Comparison of ENCODE assay signal across 1 cellular context in the genomic region with DNA sequence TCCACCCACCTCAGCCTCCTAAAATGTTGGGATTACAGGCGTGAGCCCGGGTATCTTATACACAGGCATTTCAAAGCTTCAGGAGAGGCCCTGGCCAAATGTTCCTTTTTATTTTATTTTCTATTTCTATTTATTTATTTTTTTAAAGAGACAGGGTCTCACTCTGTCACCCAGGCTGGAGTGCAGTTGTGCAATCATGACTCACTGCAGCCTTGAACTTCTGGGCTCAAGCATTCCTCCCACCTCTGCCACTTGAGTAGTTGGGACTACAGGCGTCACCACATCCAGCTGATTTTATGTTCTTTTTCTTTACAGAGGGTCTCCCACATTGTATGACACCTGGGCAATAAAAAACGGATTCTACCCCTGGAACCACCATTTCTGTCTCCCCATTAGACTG.
TF ChIP-seq lines count a peak whose summit lies in the region.

No MANE protein-coding gene starts in this region.

TF ChIP-seq in HepG2, 621 proteins besides CTCF, POLR2A, EP300 and RAD21 (continued from another document and continues in another):
- TF ChIP-seq SOX5 (CRISPR knock-in tag; IDR thresholded peaks at IDR 0.05; ENCODE audit: borderline replicate concordance) (no peak), NAIF1 (CRISPR knock-in tag; IDR thresholded peaks at IDR 0.05; ENCODE audit: borderline replicate concordance) (no peak), ZNF749 (CRISPR knock-in tag; IDR thresholded peaks at IDR 0.05; ENCODE audit: borderline replicate concordance) (no peak), GATAD2A (CRISPR knock-in tag; IDR thresholded peaks at IDR 0.05) (peak; percentile 61), DMAP1 (CRISPR knock-in tag; IDR thresholded peaks at IDR 0.05) (no peak), SP5 (CRISPR knock-in tag; IDR thresholded peaks at IDR 0.05; ENCODE audit: borderline replicate concordance, low read depth) (peak; percentile 39; the same call in 1 of the 2 replicates), ARHGAP35 (CRISPR knock-in tag; IDR thresholded peaks at IDR 0.05; ENCODE audit: borderline replicate concordance) (no peak), ZNF143 (CRISPR knock-in tag; IDR thresholded peaks at IDR 0.05) (no peak), ZNF180 (CRISPR knock-in tag; IDR thresholded peaks at IDR 0.05; ENCODE audit: borderline replicate concordance, low read depth) (no peak), ZNF124 (CRISPR knock-in tag; IDR thresholded peaks at IDR 0.05) (no peak), KLF13 (CRISPR knock-in tag; IDR thresholded peaks at IDR 0.05) (no peak), TRIM24 (CRISPR knock-in tag; IDR thresholded peaks at IDR 0.05) (no peak), SCMH1 (CRISPR knock-in tag; IDR thresholded peaks at IDR 0.05; ENCODE audit: borderline replicate concordance) (no peak), TSC22D2 (CRISPR knock-in tag; IDR thresholded peaks at IDR 0.05; ENCODE audit: borderline replicate concordance) (0 out of 2 replicates have a peak, but pooled peaks have one; percentile 37), XBP1 (CRISPR knock-in tag; IDR thresholded peaks at IDR 0.05) (no peak), FOXK2 (IDR thresholded peaks at IDR 0.05) (no peak), ZNF563 (CRISPR knock-in tag; IDR thresholded peaks at IDR 0.05) (no peak), RARA (CRISPR knock-in tag; IDR thresholded peaks at IDR 0.05) (peak; percentile 86), ARNT (IDR thresholded peaks at IDR 0.05) (no peak), ATRX (CRISPR knock-in tag; IDR thresholded peaks at IDR 0.05; ENCODE audit: borderline replicate concordance) (no peak), ZBTB20 (CRISPR knock-in tag; IDR thresholded peaks at IDR 0.05; ENCODE audit: borderline replicate concordance, low read depth) (no peak), SP2 (CRISPR knock-in tag; IDR thresholded peaks at IDR 0.05) (no peak), FOSL1 (CRISPR knock-in tag; IDR thresholded peaks at IDR 0.05; ENCODE audit: borderline replicate concordance) (peak; percentile 90), REXO4 (CRISPR knock-in tag; IDR thresholded peaks at IDR 0.05; ENCODE audit: borderline replicate concordance) (no peak), TOPORS (CRISPR knock-in tag; IDR thresholded peaks at IDR 0.05) (no peak), NFYC (CRISPR knock-in tag; IDR thresholded peaks at IDR 0.05) (no peak), JUNB (CRISPR knock-in tag; IDR thresholded peaks at IDR 0.05; ENCODE audit: borderline replicate concordance) (peak; percentile 55; the same call in 1 of the 2 replicates), THAP11 (CRISPR knock-in tag; IDR thresholded peaks at IDR 0.05) (0 out of 2 replicates have a peak, but pooled peaks have one; percentile 29), NR2F1 (CRISPR knock-in tag; IDR thresholded peaks at IDR 0.05) (peak in 1 of 2 experiments; percentile 56; a peak in 2 of 4 replicates), MEIS2 (CRISPR knock-in tag; IDR thresholded peaks at IDR 0.05) (no peak), ISL2 (CRISPR knock-in tag; IDR thresholded peaks at IDR 0.05) (no peak), POLR2AphosphoS2 (IDR thresholded peaks at IDR 0.05; ENCODE audit: low read depth, low read length) (no peak), ZNF235 (CRISPR knock-in tag; IDR thresholded peaks at IDR 0.05; ENCODE audit: borderline replicate concordance) (no peak), NCOA5 (CRISPR knock-in tag; IDR thresholded peaks at IDR 0.05) (no peak), ZSCAN20 (CRISPR knock-in tag; IDR thresholded peaks at IDR 0.05; ENCODE audit: borderline replicate concordance) (no peak), HOXA7 (CRISPR knock-in tag; IDR thresholded peaks at IDR 0.05) (no peak), CEBPG (CRISPR knock-in tag; IDR thresholded peaks at IDR 0.05) (peak; percentile 92), RXRB (CRISPR knock-in tag; IDR thresholded peaks at IDR 0.05; ENCODE audit: borderline replicate concordance) (0 out of 2 replicates have a peak, but pooled peaks have one; percentile 26), CEBPB (IDR thresholded peaks at IDR 0.05; ENCODE audit: borderline replicate concordance, low read depth, low read length) (peak; percentile 93), ZNF460 (CRISPR knock-in tag; IDR thresholded peaks at IDR 0.05; ENCODE audit: borderline replicate concordance) (no peak), NR2F6 (IDR thresholded peaks at IDR 0.05) (peak; percentile 29; the same call in 1 of the 2 replicates), NR2F6 (CRISPR knock-in tag; IDR thresholded peaks at IDR 0.05) (peak; percentile 61; the same call in 1 of the 2 replicates), FOSL2 (CRISPR knock-in tag; IDR thresholded peaks at IDR 0.05) (peak; percentile 97), ONECUT2 (CRISPR knock-in tag; IDR thresholded peaks at IDR 0.05) (no peak), BRD4 (CRISPR knock-in tag; IDR thresholded peaks at IDR 0.05) (no peak), HMG20A (CRISPR knock-in tag; IDR thresholded peaks at IDR 0.05; ENCODE audit: borderline replicate concordance) (peak; percentile 38; the same call in 1 of the 2 replicates), PHF21A (CRISPR knock-in tag; IDR thresholded peaks at IDR 0.05) (peak; percentile 32; the same call in 1 of the 2 replicates), GATAD1 (CRISPR knock-in tag; IDR thresholded peaks at IDR 0.05) (no peak)
- TF ChIP-seq, protein P1, sequence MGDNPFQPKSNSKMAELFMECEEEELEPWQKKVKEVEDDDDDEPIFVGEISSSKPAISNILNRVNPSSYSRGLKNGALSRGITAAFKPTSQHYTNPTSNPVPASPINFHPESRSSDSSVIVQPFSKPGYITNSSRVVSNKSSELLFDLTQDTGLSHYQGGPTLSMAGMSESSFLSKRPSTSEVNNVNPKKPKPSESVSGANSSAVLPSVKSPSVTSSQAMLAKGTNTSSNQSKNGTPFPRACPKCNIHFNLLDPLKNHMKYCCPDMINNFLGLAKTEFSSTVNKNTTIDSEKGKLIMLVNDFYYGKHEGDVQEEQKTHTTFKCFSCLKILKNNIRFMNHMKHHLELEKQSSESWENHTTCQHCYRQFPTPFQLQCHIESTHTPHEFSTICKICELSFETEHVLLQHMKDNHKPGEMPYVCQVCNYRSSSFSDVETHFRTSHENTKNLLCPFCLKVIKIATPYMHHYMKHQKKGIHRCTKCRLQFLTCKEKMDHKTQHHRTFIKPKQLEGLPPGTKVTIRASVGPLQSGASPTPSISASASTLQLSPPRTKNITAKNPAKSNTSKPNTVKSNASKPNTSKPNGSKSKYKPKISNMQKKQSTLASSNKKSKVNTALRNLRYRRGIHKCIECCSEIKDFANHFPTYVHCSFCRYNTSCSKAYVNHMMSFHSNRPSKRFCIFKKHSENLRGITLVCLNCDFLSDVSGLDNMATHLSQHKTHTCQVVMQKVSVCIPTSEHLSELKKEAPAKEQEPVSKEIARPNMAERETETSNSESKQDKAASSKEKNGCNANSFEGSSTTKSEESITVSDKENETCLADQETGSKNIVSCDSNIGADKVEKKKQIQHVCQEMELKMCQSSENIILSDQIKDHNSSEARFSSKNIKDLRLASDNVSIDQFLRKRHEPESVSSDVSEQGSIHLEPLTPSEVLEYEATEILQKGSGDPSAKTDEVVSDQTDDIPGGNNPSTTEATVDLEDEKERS (CRISPR knock-in tag; IDR thresholded peaks at IDR 0.05), result no peak
- TF ChIP-seq, protein P2, sequence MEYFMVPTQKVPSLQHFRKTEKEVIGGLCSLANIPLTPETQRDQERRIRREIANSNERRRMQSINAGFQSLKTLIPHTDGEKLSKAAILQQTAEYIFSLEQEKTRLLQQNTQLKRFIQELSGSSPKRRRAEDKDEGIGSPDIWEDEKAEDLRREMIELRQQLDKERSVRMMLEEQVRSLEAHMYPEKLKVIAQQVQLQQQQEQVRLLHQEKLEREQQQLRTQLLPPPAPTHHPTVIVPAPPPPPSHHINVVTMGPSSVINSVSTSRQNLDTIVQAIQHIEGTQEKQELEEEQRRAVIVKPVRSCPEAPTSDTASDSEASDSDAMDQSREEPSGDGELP (IDR thresholded peaks at IDR 0.05; ENCODE audit: borderline replicate concordance, low read depth), result no peak
- TF ChIP-seq, protein P3, sequence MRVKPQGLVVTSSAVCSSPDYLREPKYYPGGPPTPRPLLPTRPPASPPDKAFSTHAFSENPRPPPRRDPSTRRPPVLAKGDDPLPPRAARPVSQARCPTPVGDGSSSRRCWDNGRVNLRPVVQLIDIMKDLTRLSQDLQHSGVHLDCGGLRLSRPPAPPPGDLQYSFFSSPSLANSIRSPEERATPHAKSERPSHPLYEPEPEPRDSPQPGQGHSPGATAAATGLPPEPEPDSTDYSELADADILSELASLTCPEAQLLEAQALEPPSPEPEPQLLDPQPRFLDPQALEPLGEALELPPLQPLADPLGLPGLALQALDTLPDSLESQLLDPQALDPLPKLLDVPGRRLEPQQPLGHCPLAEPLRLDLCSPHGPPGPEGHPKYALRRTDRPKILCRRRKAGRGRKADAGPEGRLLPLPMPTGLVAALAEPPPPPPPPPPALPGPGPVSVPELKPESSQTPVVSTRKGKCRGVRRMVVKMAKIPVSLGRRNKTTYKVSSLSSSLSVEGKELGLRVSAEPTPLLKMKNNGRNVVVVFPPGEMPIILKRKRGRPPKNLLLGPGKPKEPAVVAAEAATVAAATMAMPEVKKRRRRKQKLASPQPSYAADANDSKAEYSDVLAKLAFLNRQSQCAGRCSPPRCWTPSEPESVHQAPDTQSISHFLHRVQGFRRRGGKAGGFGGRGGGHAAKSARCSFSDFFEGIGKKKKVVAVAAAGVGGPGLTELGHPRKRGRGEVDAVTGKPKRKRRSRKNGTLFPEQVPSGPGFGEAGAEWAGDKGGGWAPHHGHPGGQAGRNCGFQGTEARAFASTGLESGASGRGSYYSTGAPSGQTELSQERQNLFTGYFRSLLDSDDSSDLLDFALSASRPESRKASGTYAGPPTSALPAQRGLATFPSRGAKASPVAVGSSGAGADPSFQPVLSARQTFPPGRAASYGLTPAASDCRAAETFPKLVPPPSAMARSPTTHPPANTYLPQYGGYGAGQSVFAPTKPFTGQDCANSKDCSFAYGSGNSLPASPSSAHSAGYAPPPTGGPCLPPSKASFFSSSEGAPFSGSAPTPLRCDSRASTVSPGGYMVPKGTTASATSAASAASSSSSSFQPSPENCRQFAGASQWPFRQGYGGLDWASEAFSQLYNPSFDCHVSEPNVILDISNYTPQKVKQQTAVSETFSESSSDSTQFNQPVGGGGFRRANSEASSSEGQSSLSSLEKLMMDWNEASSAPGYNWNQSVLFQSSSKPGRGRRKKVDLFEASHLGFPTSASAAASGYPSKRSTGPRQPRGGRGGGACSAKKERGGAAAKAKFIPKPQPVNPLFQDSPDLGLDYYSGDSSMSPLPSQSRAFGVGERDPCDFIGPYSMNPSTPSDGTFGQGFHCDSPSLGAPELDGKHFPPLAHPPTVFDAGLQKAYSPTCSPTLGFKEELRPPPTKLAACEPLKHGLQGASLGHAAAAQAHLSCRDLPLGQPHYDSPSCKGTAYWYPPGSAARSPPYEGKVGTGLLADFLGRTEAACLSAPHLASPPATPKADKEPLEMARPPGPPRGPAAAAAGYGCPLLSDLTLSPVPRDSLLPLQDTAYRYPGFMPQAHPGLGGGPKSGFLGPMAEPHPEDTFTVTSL (CRISPR knock-in tag; IDR thresholded peaks at IDR 0.05; ENCODE audit: borderline replicate concordance), result peak; percentile 45; the same call in 1 of the 2 replicates
- TF ChIP-seq, protein P4, sequence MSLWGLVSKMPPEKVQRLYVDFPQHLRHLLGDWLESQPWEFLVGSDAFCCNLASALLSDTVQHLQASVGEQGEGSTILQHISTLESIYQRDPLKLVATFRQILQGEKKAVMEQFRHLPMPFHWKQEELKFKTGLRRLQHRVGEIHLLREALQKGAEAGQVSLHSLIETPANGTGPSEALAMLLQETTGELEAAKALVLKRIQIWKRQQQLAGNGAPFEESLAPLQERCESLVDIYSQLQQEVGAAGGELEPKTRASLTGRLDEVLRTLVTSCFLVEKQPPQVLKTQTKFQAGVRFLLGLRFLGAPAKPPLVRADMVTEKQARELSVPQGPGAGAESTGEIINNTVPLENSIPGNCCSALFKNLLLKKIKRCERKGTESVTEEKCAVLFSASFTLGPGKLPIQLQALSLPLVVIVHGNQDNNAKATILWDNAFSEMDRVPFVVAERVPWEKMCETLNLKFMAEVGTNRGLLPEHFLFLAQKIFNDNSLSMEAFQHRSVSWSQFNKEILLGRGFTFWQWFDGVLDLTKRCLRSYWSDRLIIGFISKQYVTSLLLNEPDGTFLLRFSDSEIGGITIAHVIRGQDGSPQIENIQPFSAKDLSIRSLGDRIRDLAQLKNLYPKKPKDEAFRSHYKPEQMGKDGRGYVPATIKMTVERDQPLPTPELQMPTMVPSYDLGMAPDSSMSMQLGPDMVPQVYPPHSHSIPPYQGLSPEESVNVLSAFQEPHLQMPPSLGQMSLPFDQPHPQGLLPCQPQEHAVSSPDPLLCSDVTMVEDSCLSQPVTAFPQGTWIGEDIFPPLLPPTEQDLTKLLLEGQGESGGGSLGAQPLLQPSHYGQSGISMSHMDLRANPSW (CRISPR knock-in tag; IDR thresholded peaks at IDR 0.05; ENCODE audit: borderline replicate concordance), result no peak
- TF ChIP-seq, protein P5, sequence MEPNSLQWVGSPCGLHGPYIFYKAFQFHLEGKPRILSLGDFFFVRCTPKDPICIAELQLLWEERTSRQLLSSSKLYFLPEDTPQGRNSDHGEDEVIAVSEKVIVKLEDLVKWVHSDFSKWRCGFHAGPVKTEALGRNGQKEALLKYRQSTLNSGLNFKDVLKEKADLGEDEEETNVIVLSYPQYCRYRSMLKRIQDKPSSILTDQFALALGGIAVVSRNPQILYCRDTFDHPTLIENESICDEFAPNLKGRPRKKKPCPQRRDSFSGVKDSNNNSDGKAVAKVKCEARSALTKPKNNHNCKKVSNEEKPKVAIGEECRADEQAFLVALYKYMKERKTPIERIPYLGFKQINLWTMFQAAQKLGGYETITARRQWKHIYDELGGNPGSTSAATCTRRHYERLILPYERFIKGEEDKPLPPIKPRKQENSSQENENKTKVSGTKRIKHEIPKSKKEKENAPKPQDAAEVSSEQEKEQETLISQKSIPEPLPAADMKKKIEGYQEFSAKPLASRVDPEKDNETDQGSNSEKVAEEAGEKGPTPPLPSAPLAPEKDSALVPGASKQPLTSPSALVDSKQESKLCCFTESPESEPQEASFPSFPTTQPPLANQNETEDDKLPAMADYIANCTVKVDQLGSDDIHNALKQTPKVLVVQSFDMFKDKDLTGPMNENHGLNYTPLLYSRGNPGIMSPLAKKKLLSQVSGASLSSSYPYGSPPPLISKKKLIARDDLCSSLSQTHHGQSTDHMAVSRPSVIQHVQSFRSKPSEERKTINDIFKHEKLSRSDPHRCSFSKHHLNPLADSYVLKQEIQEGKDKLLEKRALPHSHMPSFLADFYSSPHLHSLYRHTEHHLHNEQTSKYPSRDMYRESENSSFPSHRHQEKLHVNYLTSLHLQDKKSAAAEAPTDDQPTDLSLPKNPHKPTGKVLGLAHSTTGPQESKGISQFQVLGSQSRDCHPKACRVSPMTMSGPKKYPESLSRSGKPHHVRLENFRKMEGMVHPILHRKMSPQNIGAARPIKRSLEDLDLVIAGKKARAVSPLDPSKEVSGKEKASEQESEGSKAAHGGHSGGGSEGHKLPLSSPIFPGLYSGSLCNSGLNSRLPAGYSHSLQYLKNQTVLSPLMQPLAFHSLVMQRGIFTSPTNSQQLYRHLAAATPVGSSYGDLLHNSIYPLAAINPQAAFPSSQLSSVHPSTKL (CRISPR knock-in tag; IDR thresholded peaks at IDR 0.05), result peak; percentile 75
- TF ChIP-seq, protein P6, sequence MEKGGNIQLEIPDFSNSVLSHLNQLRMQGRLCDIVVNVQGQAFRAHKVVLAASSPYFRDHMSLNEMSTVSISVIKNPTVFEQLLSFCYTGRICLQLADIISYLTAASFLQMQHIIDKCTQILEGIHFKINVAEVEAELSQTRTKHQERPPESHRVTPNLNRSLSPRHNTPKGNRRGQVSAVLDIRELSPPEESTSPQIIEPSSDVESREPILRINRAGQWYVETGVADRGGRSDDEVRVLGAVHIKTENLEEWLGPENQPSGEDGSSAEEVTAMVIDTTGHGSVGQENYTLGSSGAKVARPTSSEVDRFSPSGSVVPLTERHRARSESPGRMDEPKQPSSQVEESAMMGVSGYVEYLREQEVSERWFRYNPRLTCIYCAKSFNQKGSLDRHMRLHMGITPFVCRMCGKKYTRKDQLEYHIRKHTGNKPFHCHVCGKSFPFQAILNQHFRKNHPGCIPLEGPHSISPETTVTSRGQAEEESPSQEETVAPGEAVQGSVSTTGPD (CRISPR knock-in tag; IDR thresholded peaks at IDR 0.05), result no peak
